Comparison of ENCODE assay signal across 25 cellular contexts in genomic region chr15:35020974-35021373, GRCh38. TPM values are rescaled to one million over a fixed set of nuclear protein-coding genes. Genes with fewer than 3 reads are reported as not detected.
DNase-seq lines count a peak whose midpoint lies in the region; ATAC-seq, FAIRE-seq and TF ChIP-seq lines count a peak whose summit lies in the region.
"Had no signal": no experiment of that assay in that cellular context is flagged by ENCODE, and none has a peak within 500 bp of the region (broad histone marks: within the 10 kb centered on the region; RNA-seq: fewer than 3 reads in every experiment).

No MANE protein-coding gene starts in this region.

- no peak for TF ChIP-seq RAD21 in HepG2 (CRISPR knock-in tag; IDR thresholded peaks at IDR 0.05)

- H3K36me3 ChIP-seq in HepG2 (replicated peaks in 1 of 2; ENCODE audit: control insufficient read depth in 1 of 2, insufficient read depth in 2 of 2, low read length in 2 of 2) (no peaks in the 10 kb centered on the region), right lobe of liver (no peaks in the 10 kb centered on the region), RWPE2 (ENCODE audit: low read depth) (no peaks in the 10 kb centered on the region)
- H3K36me3 ChIP-seq: BLaER1, HAP-1, SJCRH30 had no signal

- WGBS in HepG2 (ENCODE audit: low lambda C conversion rate), result 66% methylated on average over 6 of the region's 6 CpGs
- 92% methylated on average over 6 of the region's 6 CpGs for WGBS in right lobe of liver (ENCODE audit: insufficient coverage, low coverage, low lambda C conversion rate, missing lambda C conversion rate)

- intact Hi-C loops in HepG2 (cut with micrococcal nuclease; ENCODE audit: unreplicated experiment) (no loop called here), right lobe of liver (cut with DNase I) (no loop called here), left ventricle myocardium superior (cut with micrococcal nuclease) (no loop called here)

- no peak overlapping the region for H3K27ac ChIP-seq in HepG2 (ENCODE audit: extremely low read length, insufficient read depth, low read length)
- no peak overlapping the region for H3K27ac ChIP-seq in right lobe of liver
- H3K27ac ChIP-seq in RWPE2 (ENCODE audit: poor library complexity, severe bottlenecking), result no peak overlapping the region
- H3K27ac ChIP-seq in foreskin keratinocyte, result no peak overlapping the region
- H3K27ac ChIP-seq: 22Rv1, BLaER1, SJCRH30 had no signal

- peak; percentile 56; the same call in 2 of the 3 replicates for ATAC-seq in HepG2
- ATAC-seq in right lobe of liver, result no peak
- ATAC-seq in RWPE2 (ENCODE audit: low read depth), result 0 out of 3 replicates have a peak, but pooled peaks have one; percentile 30
- peak; percentile 38 for ATAC-seq in foreskin keratinocyte
- no peak for ATAC-seq in left ventricle myocardium superior
- ATAC-seq: Right ventricle myocardium inferior, SK-N-SH treated with all-trans-retinoic acid at 6 μM for 48 hours had no signal

- no peak for FAIRE-seq in HepG2 (lab: Jason Lieb, UNC)
- FAIRE-seq: D721Med, GM18507 had no signal

- no peak for TF ChIP-seq POLR2A in HepG2 (IDR thresholded peaks at IDR 0.05; ENCODE audit: insufficient read depth in 1 of 2, low read depth in 2 of 2, low read length in 2 of 2)
- TF ChIP-seq POLR2A in right lobe of liver (IDR thresholded peaks at IDR 0.05), result no peak

- no peaks in the 10 kb centered on the region for H3K79me2 ChIP-seq in HepG2 (ENCODE audit: insufficient read depth, low read length)

- no peak overlapping the region for H3K4me2 ChIP-seq in HepG2 (ENCODE audit: low read depth, low read length)
- H3K4me2 ChIP-seq: BLaER1 had no signal

- H3K9me3 ChIP-seq in HepG2 (ENCODE audit: low read length), result no peaks in the 10 kb centered on the region
- no peaks in the 10 kb centered on the region for H3K9me3 ChIP-seq in right lobe of liver
- H3K9me3 ChIP-seq in RWPE2 (ENCODE audit: severe bottlenecking), result no peaks in the 10 kb centered on the region
- H3K9me3 ChIP-seq: BLaER1, HAP-1, SJCRH30 had no signal

- TF ChIP-seq CTCF in HepG2 (CRISPR knock-in tag; IDR thresholded peaks at IDR 0.05) (no peak), right lobe of liver (IDR thresholded peaks at IDR 0.05) (no peak), RWPE2 (IDR thresholded peaks at IDR 0.05; ENCODE audit: poor library complexity, severe bottlenecking) (no peak), foreskin keratinocyte (conservative IDR thresholded peaks at IDR 0.05) (no peak), GM10266 (IDR thresholded peaks at IDR 0.05; ENCODE audit: control insufficient read depth, insufficient read depth, low read depth, missing control alignments) (no peak)

- H3K4me3 ChIP-seq in HepG2 (replicated peaks in 1 of 3; ENCODE audit: insufficient read depth in 1 of 3, low read depth in 2 of 3, low read length in 3 of 3) (no peak overlapping the region), right lobe of liver (no peak overlapping the region), RWPE2 (ENCODE audit: severe bottlenecking) (no peak overlapping the region)
- H3K4me3 ChIP-seq: BLaER1, HAP-1, SJCRH30 had no signal

- POLR2A ChIA-PET in HepG2 (lab: Yijun Ruan, JAX), result no interaction called here

- no peak overlapping the region for H3K9ac ChIP-seq in HepG2 (ENCODE audit: insufficient read depth, low read depth, low read length)
- H3K9ac ChIP-seq: BLaER1 had no signal

- H2AFZ ChIP-seq in HepG2 (ENCODE audit: low read length), result no peak overlapping the region

- no peaks in the 10 kb centered on the region for H4K20me1 ChIP-seq in HepG2 (ENCODE audit: insufficient read depth, low read length)
- H4K20me1 ChIP-seq: BLaER1 had no signal

- H3K4me1 ChIP-seq in HepG2 (ENCODE audit: insufficient read depth, low read length), result no peaks in the 10 kb centered on the region
- H3K4me1 ChIP-seq in right lobe of liver, result no peaks in the 10 kb centered on the region
- peaks cover 6% of the 10 kb centered on the region for H3K4me1 ChIP-seq in RWPE2 (ENCODE audit: insufficient read depth, poor library complexity, severe bottlenecking)
- no peaks in the 10 kb centered on the region for H3K4me1 ChIP-seq in foreskin keratinocyte
- H3K4me1 ChIP-seq: BLaER1, HAP-1, SJCRH30 had no signal

- DNase-seq in HepG2 (ENCODE audit: low spot score) (no peak), right lobe of liver (no peak), RWPE2 (ENCODE audit: low spot score) (no peak), foreskin keratinocyte (no peak), GM10266 (ENCODE audit: extremely low spot score) (no peak), left ventricle myocardium superior (no peak)
- DNase-seq in stimulated activated CD8-positive, alpha-beta memory T cell treated with anti-CD3 and anti-CD28 coated beads, Interleukin-4, amount 100 ng/mL, for 48 hours, result no peak
- DNase-seq: ACHN; CD4-positive, alpha-beta T cell; KBM-7; NCI-H1105; NCI-H1436 treated with DMSO at 0.1 percent for 48 hours; NCI-H1930; NCI-H2107; NCI-H446; NCI-H524 treated with DMSO at 0.1 percent for 48 hours; NCI-H774; SJCRH30 had no signal

- no TSS peak for BruUV-seq in HepG2 (replicated peaks; lab: Mats Ljungman, UMichigan)

- H3K27me3 ChIP-seq in HepG2 (ENCODE audit: control insufficient read depth in 1 of 2, insufficient read depth in 2 of 2, low read length in 2 of 2) (no peaks in the 10 kb centered on the region), right lobe of liver (no peaks in the 10 kb centered on the region), RWPE2 (ENCODE audit: insufficient read depth, poor library complexity, severe bottlenecking) (no peaks in the 10 kb centered on the region), foreskin keratinocyte (no peaks in the 10 kb centered on the region)
- H3K27me3 ChIP-seq: BLaER1, SJCRH30 had no signal

- CTCF ChIA-PET in HepG2 (lab: Yijun Ruan, JAX; ENCODE audit: low intra/inter-chr PET ratio, low total read pairs), result no interaction called here

- TF ChIP-seq EP300 in HepG2 (IDR thresholded peaks at IDR 0.05; ENCODE audit: low read depth in 2 of 2, low read length in 2 of 2) (no peak), HepG2 (CRISPR knock-in tag; IDR thresholded peaks at IDR 0.05; ENCODE audit: borderline replicate concordance) (no peak)

- in situ Hi-C loops in HepG2 (cut with HindIII; ENCODE audit: extremely low pct_ligation_motif_present, low pct_unique_long_range_greater_than_20kb), result no loop called here

TF ChIP-seq in HepG2, 621 proteins besides CTCF, POLR2A, EP300 and RAD21 (continues in another document):
- TF ChIP-seq GATAD2A (CRISPR knock-in tag; IDR thresholded peaks at IDR 0.05), result no peak

RNA-seq across cellular contexts. Expression of gene ZNF770, which starts 32.9 kb away (rescaled TPM):
- total RNA-seq in HepG2 (2016; rRNA removed; fragmentation: Illumina TruSeq; extraction: Trizol) (33.1 and 79.5 TPM in 2 replicates), right lobe of liver (10 to 100 TPM; 19.4 to 35.8 (median 24.8) TPM), foreskin keratinocyte (34.8 and 38.5 TPM in 2 replicates), left ventricle myocardium superior (57.1 TPM)
- total RNA-seq in HepG2 (2016; cell fraction: cytosol; rRNA removed; fragmentation: Illumina TruSeq; extraction: Trizol; ENCODE audit: low read depth), result 3.2 and 3.5 TPM in 2 replicates
- 31.9 and 72.9 TPM in 2 replicates for total RNA-seq in HepG2 (2016; cell fraction: insoluble cytoplasmic fraction; rRNA removed; fragmentation: Illumina TruSeq; extraction: Trizol)
- 22.3 and 25.2 TPM in 2 replicates for total RNA-seq in HepG2 (2016; cell fraction: membrane; rRNA removed; fragmentation: Illumina TruSeq; extraction: Trizol)
- 29.2 and 36.6 TPM in 2 replicates for total RNA-seq in HepG2 (2016; cell fraction: nucleus; rRNA removed; fragmentation: Illumina TruSeq; extraction: Trizol)
- polyA plus RNA-seq in HepG2 (2011; rRNA removed) (13.0 and 15.5 TPM in 2 replicates), foreskin keratinocyte (7.9 and 9.7 TPM in 2 replicates)
- 4.8 and 9.1 TPM in 2 replicates for polyA plus RNA-seq in HepG2 (2011; cell fraction: cytosol; rRNA removed)
- polyA plus RNA-seq in HepG2 (2011; cell fraction: nucleus; rRNA removed), result 6.1 and 8.0 TPM in 2 replicates
- polyA plus RNA-seq in HepG2 (2012), result 13.6 and 14.2 TPM in 2 replicates
- polyA plus RNA-seq in HepG2 (2016; cell fraction: cytosol; fragmentation: Illumina TruSeq; extraction: Trizol; ENCODE audit: low read depth), result 1.4 TPM in 2 replicates
- 37.9 and 43.1 TPM in 2 replicates for polyA plus RNA-seq in HepG2 (2016; cell fraction: insoluble cytoplasmic fraction; fragmentation: Illumina TruSeq; extraction: Trizol; ENCODE audit: low read depth)
- polyA plus RNA-seq in HepG2 (2016; cell fraction: membrane; fragmentation: Illumina TruSeq; extraction: Trizol; ENCODE audit: low read depth), result 6.4 and 6.7 TPM in 2 replicates
- polyA plus RNA-seq in HepG2 (2016; cell fraction: nucleus; fragmentation: Illumina TruSeq; extraction: Trizol; ENCODE audit: insufficient read depth, low read depth), result 26.5 and 28.2 TPM in 2 replicates
- 20.6 and 23.6 TPM in 2 replicates for polyA minus RNA-seq in HepG2 (2011; rRNA and poly(A)+ RNA removed; ENCODE audit: low replicate concordance)
- polyA minus RNA-seq in HepG2 (2011; cell fraction: cytosol; rRNA and poly(A)+ RNA removed), result 28.6 and 38.0 TPM in 2 replicates
- 34.9 and 43.5 TPM in 2 replicates for polyA minus RNA-seq in HepG2 (2011; cell fraction: nucleus; rRNA and poly(A)+ RNA removed)

RNA-seq across cellular contexts. Expression of gene AQR, which starts 51.4 kb away (rescaled TPM):
- 31.3 and 46.0 TPM in 2 replicates for total RNA-seq in HepG2 (2016; rRNA removed; fragmentation: Illumina TruSeq; extraction: Trizol)
- total RNA-seq in HepG2 (2016; cell fraction: cytosol; rRNA removed; fragmentation: Illumina TruSeq; extraction: Trizol; ENCODE audit: low read depth), result 4.8 and 5.6 TPM in 2 replicates
- total RNA-seq in HepG2 (2016; cell fraction: insoluble cytoplasmic fraction; rRNA removed; fragmentation: Illumina TruSeq; extraction: Trizol), result 29.2 and 45.4 TPM in 2 replicates
- 5.0 and 6.5 TPM in 2 replicates for total RNA-seq in HepG2 (2016; cell fraction: membrane; rRNA removed; fragmentation: Illumina TruSeq; extraction: Trizol)
- total RNA-seq in HepG2 (2016; cell fraction: nucleus; rRNA removed; fragmentation: Illumina TruSeq; extraction: Trizol), result 32.4 and 35.0 TPM in 2 replicates
- 13.8 and 18.7 TPM in 2 replicates for polyA plus RNA-seq in HepG2 (2011; rRNA removed)
- 6.9 and 13.7 TPM in 2 replicates for polyA plus RNA-seq in HepG2 (2011; cell fraction: cytosol; rRNA removed)
- 8.2 and 9.9 TPM in 2 replicates for polyA plus RNA-seq in HepG2 (2011; cell fraction: nucleus; rRNA removed)
- 7.2 and 9.3 TPM in 2 replicates for polyA plus RNA-seq in HepG2 (2012)
- 1.4 and 1.9 TPM in 2 replicates for polyA plus RNA-seq in HepG2 (2016; cell fraction: cytosol; fragmentation: Illumina TruSeq; extraction: Trizol; ENCODE audit: low read depth)
- polyA plus RNA-seq in HepG2 (2016; cell fraction: insoluble cytoplasmic fraction; fragmentation: Illumina TruSeq; extraction: Trizol; ENCODE audit: low read depth), result 49.6 and 49.8 TPM in 2 replicates
- 3.0 and 4.2 TPM in 2 replicates for polyA plus RNA-seq in HepG2 (2016; cell fraction: membrane; fragmentation: Illumina TruSeq; extraction: Trizol; ENCODE audit: low read depth)
- polyA plus RNA-seq in HepG2 (2016; cell fraction: nucleus; fragmentation: Illumina TruSeq; extraction: Trizol; ENCODE audit: insufficient read depth, low read depth), result 33.5 and 34.1 TPM in 2 replicates
- 11.6 and 36.2 TPM in 2 replicates for polyA minus RNA-seq in HepG2 (2011; rRNA and poly(A)+ RNA removed; ENCODE audit: low replicate concordance)
- polyA minus RNA-seq in HepG2 (2011; cell fraction: cytosol; rRNA and poly(A)+ RNA removed), result 16.1 and 16.7 TPM in 2 replicates
- polyA minus RNA-seq in HepG2 (2011; cell fraction: nucleus; rRNA and poly(A)+ RNA removed), result 62.4 and 70.9 TPM in 2 replicates
- 10 to 100 TPM in 4 of 6 experiments, 1 to 10 TPM in 2; 9.1 to 15.3 (median 11.8) TPM for total RNA-seq in right lobe of liver
- 30.0 and 34.0 TPM in 2 replicates for total RNA-seq in foreskin keratinocyte
- polyA plus RNA-seq in foreskin keratinocyte, result 21.3 and 29.1 TPM in 2 replicates
- total RNA-seq in left ventricle myocardium superior, result 11.0 TPM

Comparison
In these comparisons a context has a peak if more than half of its experiments do, and no peak if none do; other contexts are left out.
1. ATAC-seq: peak in HepG2 (single experiment), RWPE2 (single experiment) and foreskin keratinocyte (single experiment); none in right lobe of liver (0 of 4) and left ventricle myocardium superior (single experiment).